1 cellular context compared by ENCODE assay signal in genomic region chr3:138845071-138845685, GRCh38.
TF ChIP-seq lines count a peak whose summit lies in the region.

No MANE protein-coding gene starts in this region.

TF ChIP-seq in K562, 482 proteins besides CTCF, POLR2A, EP300 and RAD21 (continued from another document):
- TF ChIP-seq ZBTB5 (IDR thresholded peaks at IDR 0.05) = no peak
- TF ChIP-seq PKNOX1 (IDR thresholded peaks at IDR 0.05) = no peak
- TF ChIP-seq DIDO1 (tag; IDR thresholded peaks at IDR 0.05; ENCODE audit: low read depth) = no peak
- no peak for TF ChIP-seq CBX5 (IDR thresholded peaks at IDR 0.05; ENCODE audit: borderline replicate concordance, low read depth)
- no peak for TF ChIP-seq HOXB6 (CRISPR knock-in tag; IDR thresholded peaks at IDR 0.05; ENCODE audit: borderline replicate concordance)
- no peak for TF ChIP-seq KAT7 (CRISPR knock-in tag; IDR thresholded peaks at IDR 0.05; ENCODE audit: borderline replicate concordance)
- TF ChIP-seq ZNF133 (CRISPR knock-in tag; IDR thresholded peaks at IDR 0.05) = no peak
- TF ChIP-seq NCOA2 (IDR thresholded peaks at IDR 0.05; ENCODE audit: partially characterized antibody in 2 of 2) = no peak
TF ChIP-seq in K562: peak in this region for 0.
